In the genomic region with DNA sequence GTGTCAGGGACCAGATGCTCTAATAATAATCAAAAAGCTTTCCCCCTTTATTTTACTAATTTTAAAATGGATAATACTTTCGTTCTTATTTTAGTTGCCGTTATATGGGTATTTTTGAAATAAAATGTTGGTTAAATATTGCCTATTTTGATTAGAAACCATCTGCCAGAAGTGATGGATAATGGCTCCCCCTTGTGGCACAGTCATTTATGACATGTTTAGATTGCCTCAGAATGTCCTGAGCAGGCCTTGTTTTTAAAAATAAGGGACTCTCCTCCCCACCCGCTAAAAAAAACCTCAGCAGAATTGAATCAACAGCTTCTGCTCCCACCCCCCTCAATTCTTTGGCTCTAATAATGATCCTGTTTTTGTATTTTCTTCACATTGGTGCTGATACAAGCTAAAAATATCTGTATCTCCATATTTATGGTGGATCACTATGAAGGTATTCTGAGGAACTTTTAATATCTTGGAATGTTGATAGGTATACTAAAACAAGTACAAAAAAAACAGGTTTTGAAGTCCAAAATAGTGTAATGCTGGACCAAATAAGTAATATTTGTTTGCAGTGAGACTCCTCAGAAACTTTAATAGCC, we compare ENCODE assay signal across 9 cellular contexts. TPM values are rescaled to one million over a fixed set of nuclear protein-coding genes. Genes with fewer than 3 reads are reported as not detected.
DNase-seq lines count a peak whose midpoint lies in the region; ATAC-seq, FAIRE-seq and TF ChIP-seq lines count a peak whose summit lies in the region.
"Had no signal": no experiment of that assay in that cellular context is flagged by ENCODE, and none has a peak within 500 bp of the region (broad histone marks: within the 10 kb centered on the region; RNA-seq: fewer than 3 reads in every experiment).

No MANE protein-coding gene starts in this region.

- DNase-seq in DMS 273 treated with DMSO at 0.1 percent for 48 hours (lab: John Stamatoyannopoulos, UW) (peak; percentile 32), NOMO-1 (lab: John Stamatoyannopoulos, UW; ENCODE audit: unreplicated experiment in 2 of 2) (peak; percentile 45 to 87), endothelial cell of umbilical vein (ENCODE audit: low read depth, low spot score) (peak; percentile 82), myocyte (ENCODE audit: low read depth) (peak; percentile 85), GOT3 (lab: John Stamatoyannopoulos, UW) (no peak)
- peak; percentile 51 for DNase-seq in activated CD8-positive, alpha-beta memory T cell treated with anti-CD3 and anti-CD28 coated beads, Interleukin-2, amount 50 U/mL, for 1 hour (ENCODE audit: extremely low read depth)

- no peak overlapping the region for H3K27ac ChIP-seq in endothelial cell of umbilical vein (ENCODE audit: insufficient read depth, low read depth, low read length)

- TF ChIP-seq CTCF in endothelial cell of umbilical vein (IDR thresholded peaks at IDR 0.05; ENCODE audit: extremely low read depth in 1 of 2, insufficient read depth in 1 of 2, low read depth in 1 of 2, low read length in 2 of 2): peak; percentile 55 to 66

- no peaks in the 10 kb centered on the region for H3K9me3 ChIP-seq in endothelial cell of umbilical vein (replicated peaks; ENCODE audit: control insufficient read depth, insufficient read depth, low read length)

- no peaks in the 10 kb centered on the region for H3K36me3 ChIP-seq in endothelial cell of umbilical vein (ENCODE audit: control insufficient read depth in 2 of 2, extremely low read depth in 1 of 2, insufficient read depth in 2 of 2, low read length in 2 of 2)

- dilution Hi-C loops in endothelial cell of umbilical vein (cut with MboI; ENCODE audit: extremely low pct_ligation_motif_present, low sequenced_read_pairs): no loop called here

- H3K27me3 Mint-ChIP-seq in stimulated activated memory B cell treated with anti-CD40 and anti-IgM and Interleukin-4, amounts not matched to agents 10 μg/mL and 1 μg/mL and 100 μg/mL, for 72 hours: no peaks in the 10 kb centered on the region
- H3K27me3 Mint-ChIP-seq: activated naive CD8-positive, alpha-beta T cell had no signal

- no peaks in the 10 kb centered on the region for H3K9me1 ChIP-seq in endothelial cell of umbilical vein (replicated peaks; ENCODE audit: control insufficient read depth, extremely low read depth, insufficient read depth, low read length)

- no TSS peak for BruUV-seq in endothelial cell of umbilical vein (replicated peaks; lab: Mats Ljungman, UMichigan)

- peaks cover 35% of the 10 kb centered on the region for H3K4me1 Mint-ChIP-seq in stimulated activated memory B cell treated with anti-CD40 and anti-IgM and Interleukin-4, amounts not matched to agents 10 μg/mL and 1 μg/mL and 100 μg/mL, for 72 hours

- no peak overlapping the region for H3K4me2 ChIP-seq in endothelial cell of umbilical vein (ENCODE audit: insufficient read depth, low read length)

- POLR2A ChIA-PET in endothelial cell of umbilical vein (lab: Charles Lee): no interaction called here

- H3K9ac ChIP-seq in endothelial cell of umbilical vein (replicated peaks; ENCODE audit: extremely low read depth, insufficient read depth, low read length): no peak overlapping the region

- TF ChIP-seq POLR2A in endothelial cell of umbilical vein (IDR thresholded peaks at IDR 0.05; ENCODE audit: low read depth, low read length): no peak

- H3K27ac Mint-ChIP-seq in stimulated activated memory B cell treated with anti-CD40 and anti-IgM and Interleukin-4, amounts not matched to agents 10 μg/mL and 1 μg/mL and 100 μg/mL, for 72 hours: no peak overlapping the region

- H2AFZ ChIP-seq in endothelial cell of umbilical vein (ENCODE audit: low read depth, low read length): no peak overlapping the region

- intact Hi-C loops in endothelial cell of umbilical vein (cut with micrococcal nuclease): loop anchor here (1.0 to 2.0 kb wide), 5 partner anchors 63 to 321 kb away; a partner anchor contains a TSS

- no peak for FAIRE-seq in endothelial cell of umbilical vein (lab: Jason Lieb, UNC)

- no peaks in the 10 kb centered on the region for H3K9me3 Mint-ChIP-seq in stimulated activated memory B cell treated with anti-CD40 and anti-IgM and Interleukin-4, amounts not matched to agents 10 μg/mL and 1 μg/mL and 100 μg/mL, for 72 hours

- no peak overlapping the region for H3K4me3 Mint-ChIP-seq in stimulated activated memory B cell treated with anti-CD40 and anti-IgM and Interleukin-4, amounts not matched to agents 10 μg/mL and 1 μg/mL and 100 μg/mL, for 72 hours
- H3K4me3 Mint-ChIP-seq: activated naive CD8-positive, alpha-beta T cell had no signal

- H3K79me2 ChIP-seq in endothelial cell of umbilical vein (ENCODE audit: control insufficient read depth, insufficient read depth, low read length): peaks cover 15% of the 10 kb centered on the region

- peaks cover 2% of the 10 kb centered on the region for H3K36me3 Mint-ChIP-seq in stimulated activated memory B cell treated with anti-CD40 and anti-IgM and Interleukin-4, amounts not matched to agents 10 μg/mL and 1 μg/mL and 100 μg/mL, for 72 hours
- H3K36me3 Mint-ChIP-seq: activated naive CD8-positive, alpha-beta T cell had no signal

- no peak overlapping the region for H3K4me3 ChIP-seq in endothelial cell of umbilical vein (replicated peaks in 1 of 3; ENCODE audit: insufficient read depth in 1 of 3, low read depth in 1 of 3, low read length in 3 of 3)

- CTCF ChIA-PET in endothelial cell of umbilical vein (lab: Charles Lee): interaction anchor here (0.7 to 3.7 kb wide), 12 partner anchors 12 to 428 kb away, joined by 3 to 43 read pairs (median 4); a partner anchor contains a TSS

- peak; percentile 58 for ATAC-seq in HG03354 (IDR thresholded peaks at IDR 0.05; ENCODE audit: poor library complexity, severe bottlenecking, unreplicated experiment)
- ATAC-seq in stimulated activated memory B cell treated with anti-CD40 and anti-IgM and Interleukin-4, amounts not matched to agents 10 μg/mL and 1 μg/mL and 100 μg/mL, for 72 hours: peak; percentile 55

- H4K20me1 ChIP-seq in endothelial cell of umbilical vein (replicated peaks; ENCODE audit: control insufficient read depth, extremely low read depth, insufficient read depth, low read length): no peaks in the 10 kb centered on the region

- no peaks in the 10 kb centered on the region for H3K27me3 ChIP-seq in endothelial cell of umbilical vein (ENCODE audit: control insufficient read depth in 2 of 2, insufficient read depth in 2 of 2, low read length in 2 of 2)

- H3K4me1 ChIP-seq in endothelial cell of umbilical vein (ENCODE audit: control insufficient read depth, extremely low read depth, insufficient read depth, low read length): no peaks in the 10 kb centered on the region

TF ChIP-seq in endothelial cell of umbilical vein, 7 proteins besides CTCF, POLR2A, EP300 and RAD21:
- TF ChIP-seq MYC (IDR thresholded peaks at IDR 0.05; ENCODE audit: low read depth, low read length) (no peak), JUN (IDR thresholded peaks at IDR 0.05; ENCODE audit: borderline replicate concordance, insufficient read depth, insufficient read length, low read depth) (no peak), POLR2AphosphoS5 (IDR thresholded peaks at IDR 0.05; ENCODE audit: insufficient read depth, low read depth, low read length) (no peak), EZH2 (IDR thresholded peaks at IDR 0.05; ENCODE audit: borderline replicate concordance, low read depth, low read length, severe bottlenecking) (no peak), FOS (IDR thresholded peaks at IDR 0.05; ENCODE audit: borderline replicate concordance, insufficient read depth, low read length) (no peak), GATA2 (IDR thresholded peaks at IDR 0.05; ENCODE audit: insufficient read depth, insufficient read length, low read depth, low read length) (no peak)
- TF ChIP-seq, protein P1, sequence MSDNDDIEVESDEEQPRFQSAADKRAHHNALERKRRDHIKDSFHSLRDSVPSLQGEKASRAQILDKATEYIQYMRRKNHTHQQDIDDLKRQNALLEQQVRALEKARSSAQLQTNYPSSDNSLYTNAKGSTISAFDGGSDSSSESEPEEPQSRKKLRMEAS (IDR thresholded peaks at IDR 0.05; ENCODE audit: insufficient read depth, insufficient read length): no peak

RNA-seq across cellular contexts. Expression of a gene that starts 38.8 kb away (rescaled TPM):
- 15.0 and 15.8 TPM in 2 replicates for total RNA-seq in endothelial cell of umbilical vein
- polyA plus RNA-seq in endothelial cell of umbilical vein: 17.8 and 19.5 TPM in 2 replicates
- polyA plus RNA-seq in endothelial cell of umbilical vein (2011; cell fraction: cytosol; rRNA removed): 20.1 and 21.2 TPM in 2 replicates
- 7.0 and 9.9 TPM in 2 replicates for polyA plus RNA-seq in endothelial cell of umbilical vein (2011; cell fraction: nucleus; rRNA removed)
- 18.2 and 21.3 TPM in 2 replicates for polyA plus RNA-seq in endothelial cell of umbilical vein (2012)
- 4.4 and 7.6 TPM in 2 replicates for polyA minus RNA-seq in endothelial cell of umbilical vein
- 8.2 TPM for polyA minus RNA-seq in endothelial cell of umbilical vein (2011; cell fraction: cytosol; rRNA and poly(A)+ RNA removed)
- 1.8 and 4.7 TPM in 2 replicates for polyA minus RNA-seq in endothelial cell of umbilical vein (2011; cell fraction: nucleus; rRNA and poly(A)+ RNA removed)
- total RNA-seq in myocyte: 30.3 and 35.6 TPM in 2 replicates
- 31.4 TPM for polyA plus RNA-seq in myocyte (2012)

RNA-seq across cellular contexts. Expression of a gene that starts 39.2 kb away (rescaled TPM):
- total RNA-seq in endothelial cell of umbilical vein (21.4 TPM in 2 replicates), myocyte (31.2 and 33.4 TPM in 2 replicates)
- 8.4 and 13.3 TPM in 2 replicates for polyA plus RNA-seq in endothelial cell of umbilical vein
- polyA plus RNA-seq in endothelial cell of umbilical vein (2011; cell fraction: cytosol; rRNA removed): 10.6 and 10.7 TPM in 2 replicates
- polyA plus RNA-seq in endothelial cell of umbilical vein (2011; cell fraction: nucleus; rRNA removed): 21.2 and 27.6 TPM in 2 replicates
- polyA plus RNA-seq in endothelial cell of umbilical vein (2012): 10.3 and 16.4 TPM in 2 replicates
- polyA minus RNA-seq in endothelial cell of umbilical vein: 27.5 and 33.2 TPM in 2 replicates
- 11.2 TPM for polyA minus RNA-seq in endothelial cell of umbilical vein (2011; cell fraction: cytosol; rRNA and poly(A)+ RNA removed)
- polyA minus RNA-seq in endothelial cell of umbilical vein (2011; cell fraction: nucleus; rRNA and poly(A)+ RNA removed): 34.0 and 49.0 TPM in 2 replicates
- polyA plus RNA-seq in myocyte (2012): 16.5 TPM
